Comparison of ENCODE assay signal across 1 cellular context in genomic region chr15:41885841-41886240, GRCh38.
TF ChIP-seq lines count a peak whose summit lies in the region.

No MANE protein-coding gene starts in this region.

TF ChIP-seq in IMR-90, 13 proteins besides CTCF, POLR2A, EP300 and RAD21:
- TF ChIP-seq CEBPB (IDR thresholded peaks at IDR 0.05; ENCODE audit: low read depth, low read length) (no peak), MAZ (IDR thresholded peaks at IDR 0.05; ENCODE audit: borderline replicate concordance, low read depth, low read length) (no peak), FOS (IDR thresholded peaks at IDR 0.05; ENCODE audit: low read depth, low read length) (no peak), USF2 (IDR thresholded peaks at IDR 0.05; ENCODE audit: low read depth, low read length) (no peak), RCOR1 (IDR thresholded peaks at IDR 0.05; ENCODE audit: insufficient replicate concordance, low read length) (no peak), BHLHE40 (IDR thresholded peaks at IDR 0.05; ENCODE audit: low read depth, low read length) (no peak), MXI1 (IDR thresholded peaks at IDR 0.05; ENCODE audit: borderline replicate concordance, low read depth, low read length) (no peak), NFE2L2 (IDR thresholded peaks at IDR 0.05; ENCODE audit: low read depth, low read length) (no peak), SMC3 (IDR thresholded peaks at IDR 0.05; ENCODE audit: low read depth, low read length) (no peak), ELK1 (IDR thresholded peaks at IDR 0.05; ENCODE audit: borderline replicate concordance, low read depth, low read length) (no peak), MAFK (IDR thresholded peaks at IDR 0.05; ENCODE audit: low read depth, low read length) (no peak), CHD1 (IDR thresholded peaks at IDR 0.05; ENCODE audit: low read depth, low read length) (no peak), RFX5 (IDR thresholded peaks at IDR 0.05; ENCODE audit: low read depth, low read length) (no peak)
